Comparison of ENCODE assay signal across 8 cellular contexts in genomic region chr15:40770147-40770721, GRCh38. TPM values are rescaled to one million over a fixed set of nuclear protein-coding genes. Genes with fewer than 3 reads are reported as not detected.
DNase-seq lines count a peak whose midpoint lies in the region; ATAC-seq and TF ChIP-seq lines count a peak whose summit lies in the region.
"Had no signal": no experiment of that assay in that cellular context is flagged by ENCODE, and none has a peak within 500 bp of the region (broad histone marks: within the 10 kb centered on the region; RNA-seq: fewer than 3 reads in every experiment).

No MANE protein-coding gene starts in this region.

- H3K27me3 Mint-ChIP-seq in IgD-negative memory B cell, result no peaks in the 10 kb centered on the region
- H3K27me3 Mint-ChIP-seq in natural killer cell (ENCODE audit: low read depth in 2 of 2), result no peaks in the 10 kb centered on the region

- no peaks in the 10 kb centered on the region for H3K9me3 ChIP-seq in DND-41 (ENCODE audit: insufficient read depth, low read length, severe bottlenecking)
- H3K9me3 ChIP-seq in breast epithelium, result no peaks in the 10 kb centered on the region
- H3K9me3 ChIP-seq in smooth muscle cell (replicated peaks; ENCODE audit: low read depth), result no peaks in the 10 kb centered on the region
- H3K9me3 ChIP-seq in BE2C, result no peaks in the 10 kb centered on the region
- H3K9me3 ChIP-seq: psoas muscle had no signal

- TF ChIP-seq CTCF in DND-41 (IDR thresholded peaks at IDR 0.05; ENCODE audit: borderline replicate concordance, extremely low read depth, low read length, poor library complexity, severe bottlenecking) (no peak), breast epithelium (IDR thresholded peaks at IDR 0.05) (no peak), natural killer cell (IDR thresholded peaks at IDR 0.05) (no peak), smooth muscle cell (IDR thresholded peaks at IDR 0.05; ENCODE audit: borderline replicate concordance, insufficient read depth, poor library complexity, severe bottlenecking) (no peak), BE2C (IDR thresholded peaks at IDR 0.05; ENCODE audit: low read depth, low read length) (no peak)

- H3K27ac Mint-ChIP-seq in IgD-negative memory B cell (peak overlapping the region; percentile 87 to 91 (median 90)), natural killer cell (peak overlapping the region; percentile 86 to 96)

- H3K9ac ChIP-seq in DND-41 (ENCODE audit: low read depth, low read length) (peak overlapping the region; percentile 49; the same call in 1 of the 2 replicates), smooth muscle cell (ENCODE audit: low read depth) (no peak overlapping the region)

- no peak overlapping the region for H3K4me3 ChIP-seq in DND-41 (ENCODE audit: low read depth in 1 of 2, low read length in 2 of 2)
- peak overlapping the region in 2 of 3 donors; percentile 40 to 58 for H3K4me3 ChIP-seq in breast epithelium
- no peak overlapping the region for H3K4me3 ChIP-seq in smooth muscle cell
- no peak overlapping the region for H3K4me3 ChIP-seq in BE2C (ENCODE audit: low read depth, low read length)
- H3K4me3 ChIP-seq: psoas muscle had no signal

- no peaks in the 10 kb centered on the region for H3K9me3 Mint-ChIP-seq in IgD-negative memory B cell
- H3K9me3 Mint-ChIP-seq in natural killer cell, result no peaks in the 10 kb centered on the region

- peak overlapping the region in 3 of 4 donors; percentile 70 to 88 (median 83) for H3K4me3 Mint-ChIP-seq in IgD-negative memory B cell
- peak overlapping the region; percentile 77 for H3K4me3 Mint-ChIP-seq in natural killer cell

- H2AFZ ChIP-seq in DND-41 (ENCODE audit: low read depth, low read length) (no peak overlapping the region), smooth muscle cell (ENCODE audit: low read depth) (no peak overlapping the region)

- H3K27me3 ChIP-seq in DND-41 (ENCODE audit: insufficient read depth, low read length, poor library complexity) (no peaks in the 10 kb centered on the region), breast epithelium (no peaks in the 10 kb centered on the region), smooth muscle cell (ENCODE audit: low read depth) (no peaks in the 10 kb centered on the region), BE2C (no peaks in the 10 kb centered on the region)

- H3K36me3 ChIP-seq in DND-41 (ENCODE audit: insufficient read depth, low read length), result peaks cover 55% of the 10 kb centered on the region
- no peaks in the 10 kb centered on the region for H3K36me3 ChIP-seq in breast epithelium
- no peaks in the 10 kb centered on the region for H3K36me3 ChIP-seq in smooth muscle cell (ENCODE audit: low read depth)
- H3K36me3 ChIP-seq in BE2C, result peaks cover 6% of the 10 kb centered on the region

- H4K20me1 ChIP-seq in DND-41 (ENCODE audit: insufficient read depth, low read length), result peaks cover 8% of the 10 kb centered on the region
- no peaks in the 10 kb centered on the region for H4K20me1 ChIP-seq in smooth muscle cell (ENCODE audit: low read depth)

- no peak for TF ChIP-seq POLR2A in breast epithelium (IDR thresholded peaks at IDR 0.05)

- DNase-seq in DND-41, result peak; percentile 44
- peak in 1 of 2 donors; percentile 57 for DNase-seq in breast epithelium (ENCODE audit: low spot score in 2 of 2)
- no peak for DNase-seq in natural killer cell
- DNase-seq in smooth muscle cell (lab: John Stamatoyannopoulos, UW; ENCODE audit: unreplicated experiment), result no peak
- no peak for DNase-seq in GM19240 (ENCODE audit: insufficient read length, low spot score)
- no peak for DNase-seq in BE2C

- no peaks in the 10 kb centered on the region for H3K36me3 Mint-ChIP-seq in IgD-negative memory B cell
- H3K36me3 Mint-ChIP-seq in natural killer cell, result peaks cover 6% of the 10 kb centered on the region

- H3K27ac ChIP-seq in DND-41 (ENCODE audit: low read length), result peak overlapping the region; percentile 87
- peak overlapping the region; percentile 92 to 93 for H3K27ac ChIP-seq in breast epithelium
- no peak overlapping the region for H3K27ac ChIP-seq in smooth muscle cell (ENCODE audit: low read depth)
- H3K27ac ChIP-seq: psoas muscle had no signal

- 94% methylated on average over 17 of the region's 17 CpGs for WGBS in smooth muscle cell (ENCODE audit: low lambda C conversion rate)

- peak overlapping the region; percentile 55 for H3K4me2 ChIP-seq in DND-41 (ENCODE audit: insufficient read depth, low read length)
- no peak overlapping the region for H3K4me2 ChIP-seq in smooth muscle cell

- H3K4me1 Mint-ChIP-seq in IgD-negative memory B cell (peaks cover 16 to 25% (median 21%) of the 10 kb centered on the region in 3 donors), natural killer cell (peaks cover 37 to 48% of the 10 kb centered on the region in 2 donors)

- intact Hi-C loops in breast epithelium (cut with DNase I; ENCODE audit: low total_unique reads), result no loop called here
- intact Hi-C loops in natural killer cell (cut with micrococcal nuclease), result no loop called here

- no peaks in the 10 kb centered on the region for H3F3A ChIP-seq in smooth muscle cell (ENCODE audit: low read depth)

- H3K4me1 ChIP-seq in DND-41 (ENCODE audit: insufficient read depth, low read length) (peaks cover 37% of the 10 kb centered on the region), breast epithelium (peaks cover 7 to 11% of the 10 kb centered on the region in 2 donors), smooth muscle cell (ENCODE audit: low read depth) (peaks cover under 1% of the 10 kb centered on the region), BE2C (peaks cover 44% of the 10 kb centered on the region)
- H3K4me1 ChIP-seq: psoas muscle had no signal

- no peak for ATAC-seq in DND-41 (ENCODE audit: insufficient read depth, low read depth)
- ATAC-seq in natural killer cell, result no peak
- ATAC-seq: psoas muscle had no signal

- no peaks in the 10 kb centered on the region for H3K79me2 ChIP-seq in DND-41 (ENCODE audit: insufficient read depth, low read length)
- H3K79me2 ChIP-seq in smooth muscle cell (ENCODE audit: low read depth), result no peaks in the 10 kb centered on the region

RNA-seq across cellular contexts. Expression of gene C15orf62, which starts 0.5 kb away (rescaled TPM):
- polyA plus RNA-seq in IgD-negative memory B cell (0.09 TPM), smooth muscle cell (0.35 and 0.74 TPM in 2 replicates)
- total RNA-seq in breast epithelium (1 to 10 TPM in 2 of 3 donors, under 1 TPM in 1; 0.48 to 4.7 (median 2.0) TPM), natural killer cell (1 to 10 TPM in 1 of 3 donors, under 1 TPM in 2; 0.64 to 1.4 (median 0.80) TPM), smooth muscle cell (0.09 and 0.63 TPM in 2 replicates)
- 2.0 TPM for polyA plus RNA-seq in BE2C (2012; ENCODE audit: insufficient read depth, insufficient read length, low read depth)
- total RNA-seq: psoas muscle had no signal

RNA-seq across cellular contexts. Expression of gene GCHFR, which starts 6.4 kb away (rescaled TPM):
- 44.2 TPM for polyA plus RNA-seq in IgD-negative memory B cell
- 100 to 1,000 TPM in 1 of 3 donors, 10 to 100 TPM in 2; 56.0 to 100 (median 61.9) TPM for total RNA-seq in breast epithelium
- total RNA-seq in natural killer cell, result 10 to 100 TPM; 17.5 to 25.9 (median 25.9) TPM
- 9.1 and 12.4 TPM in 2 replicates for total RNA-seq in smooth muscle cell
- polyA plus RNA-seq in smooth muscle cell, result 8.9 and 19.0 TPM in 2 replicates
- polyA plus RNA-seq in BE2C (2012; ENCODE audit: insufficient read depth, insufficient read length, low read depth), result 6.2 TPM

RNA-seq across cellular contexts. Expression of gene RMDN3, which starts 15.2 kb away (rescaled TPM):
- 18.3 TPM for polyA plus RNA-seq in IgD-negative memory B cell
- total RNA-seq in breast epithelium, result 10 to 100 TPM; 31.5 to 35.4 (median 34.4) TPM
- 10 to 100 TPM; 52.8 to 82.3 (median 72.0) TPM for total RNA-seq in natural killer cell
- 11.0 and 12.8 TPM in 2 replicates for total RNA-seq in smooth muscle cell
- 20.0 and 25.1 TPM in 2 replicates for polyA plus RNA-seq in smooth muscle cell
- 135 TPM for polyA plus RNA-seq in BE2C (2012; ENCODE audit: insufficient read depth, insufficient read length, low read depth)

RNA-seq across cellular contexts. Expression of gene ZFYVE19, which starts 36.7 kb away (rescaled TPM):
- polyA plus RNA-seq in IgD-negative memory B cell, result 16.0 TPM
- 10 to 100 TPM; 19.4 to 58.8 (median 44.6) TPM for total RNA-seq in breast epithelium
- total RNA-seq in natural killer cell, result 10 to 100 TPM; 16.4 to 19.7 (median 18.5) TPM
- 16.5 and 18.1 TPM in 2 replicates for total RNA-seq in smooth muscle cell
- polyA plus RNA-seq in smooth muscle cell, result 30.1 and 31.9 TPM in 2 replicates
- polyA plus RNA-seq in BE2C (2012; ENCODE audit: insufficient read depth, insufficient read length, low read depth), result 9.9 TPM

RNA-seq across cellular contexts. Expression of gene DNAJC17, which starts 37.0 kb away (rescaled TPM):
- polyA plus RNA-seq in IgD-negative memory B cell (34.0 TPM), smooth muscle cell (33.6 and 35.3 TPM in 2 replicates)
- total RNA-seq in breast epithelium (10 to 100 TPM; 18.4 to 55.8 (median 24.3) TPM), natural killer cell (10 to 100 TPM; 36.2 to 64.9 (median 50.0) TPM), smooth muscle cell (23.7 and 25.0 TPM in 2 replicates)
- 63.6 TPM for polyA plus RNA-seq in BE2C (2012; ENCODE audit: insufficient read depth, insufficient read length, low read depth)

Comparison
In these comparisons a context has a peak if more than half of its experiments do, and no peak if none do; other contexts are left out.
1. H3K4me3 ChIP-seq: peak in breast epithelium (2 of 3); none in DND-41 (0 of 2), smooth muscle cell (single experiment) and BE2C (single experiment).